ENCODE assay signal across 19 cellular contexts in the genomic region with DNA sequence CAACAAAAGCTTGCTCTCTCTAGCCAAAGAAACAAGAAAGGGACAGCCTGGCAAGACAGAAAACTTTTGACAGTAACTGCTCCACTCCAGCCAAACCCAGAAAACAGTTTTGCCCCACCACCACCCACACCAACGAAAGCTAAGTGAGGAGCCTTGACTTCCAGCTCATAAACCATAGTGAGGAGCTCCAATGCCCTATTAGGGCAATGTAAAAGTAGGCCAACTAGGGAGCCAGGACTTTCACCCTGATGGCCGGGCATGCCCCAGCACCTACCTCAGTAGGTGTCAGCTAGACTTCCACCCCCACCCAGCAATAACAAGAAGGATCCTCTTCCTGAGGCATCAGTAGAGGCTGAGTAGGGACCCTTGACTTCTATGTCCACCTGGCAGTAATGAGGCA. TPM values are rescaled to one million over a fixed set of nuclear protein-coding genes. Genes with fewer than 3 reads are reported as not detected.
DNase-seq lines count a peak whose midpoint lies in the region; ATAC-seq, FAIRE-seq and TF ChIP-seq lines count a peak whose summit lies in the region.
"Had no signal": no experiment of that assay in that cellular context is flagged by ENCODE, and none has a peak within 500 bp of the region (broad histone marks: within the 10 kb centered on the region; RNA-seq: fewer than 3 reads in every experiment).

No MANE protein-coding gene starts in this region.

- H3K27ac Mint-ChIP-seq in CD4-positive, CD25-positive, alpha-beta regulatory T cell: peak overlapping the region; percentile 82 to 95 (median 83)

- TF ChIP-seq CTCF in mucosa of descending colon (IDR thresholded peaks at IDR 0.05): no peak

- peaks cover 0 to 2% (median 0%) of the 10 kb centered on the region in 7 donors for H3K9me3 Mint-ChIP-seq in CD4-positive, CD25-positive, alpha-beta regulatory T cell

- no peaks in the 10 kb centered on the region for H3K9me3 ChIP-seq in CD4-positive, CD25-positive, alpha-beta regulatory T cell (ENCODE audit: control insufficient read depth in 2 of 2, low read length in 2 of 2)
- no peaks in the 10 kb centered on the region for H3K9me3 ChIP-seq in mucosa of descending colon
- H3K9me3 ChIP-seq: esophagus muscularis mucosa had no signal

- no peaks in the 10 kb centered on the region for H3K27me3 ChIP-seq in CD4-positive, CD25-positive, alpha-beta regulatory T cell (ENCODE audit: control insufficient read depth, insufficient read depth, low read length)
- H3K27me3 ChIP-seq: dorsolateral prefrontal cortex, esophagus muscularis mucosa had no signal

- no peak for DNase-seq in CD4-positive, CD25-positive, alpha-beta regulatory T cell
- DNase-seq in GM19239 (ENCODE audit: insufficient read length, low spot score) (no peak), cerebellum (ENCODE audit: low spot score) (peak; percentile 11), mucosa of descending colon (no peak), HK-2 (ENCODE audit: unreplicated experiment) (no peak), amniotic stem cell (lab: John Stamatoyannopoulos, UW) (no peak), RPMI8226 (no peak)
- DNase-seq: activated CD8-positive, alpha-beta memory T cell treated with anti-CD3 and anti-CD28 coated beads for 24 hours; activated naive CD4-positive, alpha-beta T cell; dorsolateral prefrontal cortex; GM23248; NCI-H2029 treated with DMSO at 0.1 percent for 48 hours; NCI-H524 treated with DMSO at 0.1 percent for 48 hours; stimulated activated CD4-positive, alpha-beta T cell treated with anti-CD3 and anti-CD28 coated beads, Interleukin-12 subunit alpha, Interleukin-12 subunit beta, amount 100 ng/mL, for 4 hours had no signal

- H3K4me3 ChIP-seq in CD4-positive, CD25-positive, alpha-beta regulatory T cell (ENCODE audit: low read depth, low read length): peak overlapping the region; percentile 15
- H3K4me3 ChIP-seq in mucosa of descending colon: no peak overlapping the region
- H3K4me3 ChIP-seq: dorsolateral prefrontal cortex, esophagus muscularis mucosa, GM23248, SK-N-MC had no signal

- H3K36me3 ChIP-seq in CD4-positive, CD25-positive, alpha-beta regulatory T cell (ENCODE audit: control insufficient read depth, insufficient read depth, low read length): peaks cover 38% of the 10 kb centered on the region
- H3K36me3 ChIP-seq in mucosa of descending colon (ENCODE audit: low read depth): no peaks in the 10 kb centered on the region

- peaks cover 46 to 96% (median 76%) of the 10 kb centered on the region in 4 donors for H3K4me1 Mint-ChIP-seq in CD4-positive, CD25-positive, alpha-beta regulatory T cell

- H3K4me3 Mint-ChIP-seq in CD4-positive, CD25-positive, alpha-beta regulatory T cell: peak overlapping the region; percentile 29 to 56 (median 44)

- peak overlapping the region; percentile 24 for H3K27ac ChIP-seq in CD4-positive, CD25-positive, alpha-beta regulatory T cell (ENCODE audit: insufficient read depth, low read length, poor library complexity, severe bottlenecking)
- H3K27ac ChIP-seq: esophagus muscularis mucosa, GM23248, SK-N-MC had no signal

- intact Hi-C loops in mucosa of descending colon (cut with DNase I, micrococcal nuclease): no loop called here

- H3K4me1 ChIP-seq in CD4-positive, CD25-positive, alpha-beta regulatory T cell (ENCODE audit: control insufficient read depth, insufficient read depth, low read length, poor library complexity, severe bottlenecking): peaks cover 59% of the 10 kb centered on the region
- peaks cover 58% of the 10 kb centered on the region for H3K4me1 ChIP-seq in mucosa of descending colon (ENCODE audit: low read depth)

- H3K27me3 Mint-ChIP-seq in CD4-positive, CD25-positive, alpha-beta regulatory T cell: no peaks in the 10 kb centered on the region
- H3K27me3 Mint-ChIP-seq: progenitor cell of endocrine pancreas had no signal

- FAIRE-seq in GM19239 (lab: Jason Lieb, UNC): peak; percentile 77
- FAIRE-seq: islet of Langerhans had no signal

- H3K36me3 Mint-ChIP-seq in CD4-positive, CD25-positive, alpha-beta regulatory T cell: peaks cover 38% of the 10 kb centered on the region

- no peak for ATAC-seq in CD4-positive, CD25-positive, alpha-beta regulatory T cell (ENCODE audit: low read depth in 2 of 2)
- ATAC-seq in mucosa of descending colon (peak; percentile 40), GM21423 (IDR thresholded peaks at IDR 0.05; ENCODE audit: unreplicated experiment) (no peak)

RNA-seq across cellular contexts. Expression of a gene that starts 35.4 kb away (rescaled TPM):
- 405 TPM for total RNA-seq in CD4-positive, CD25-positive, alpha-beta regulatory T cell
- polyA plus RNA-seq in CD4-positive, CD25-positive, alpha-beta regulatory T cell: 10 to 100 TPM; 32.9 to 39.8 (median 33.8) TPM
- total RNA-seq in cerebellum (35.1 TPM), mucosa of descending colon (10 to 100 TPM; 45.6 to 51.2 (median 48.9) TPM)
